Comparison of ENCODE assay signal across 3 cellular contexts in genomic region chr11:30370164-30370563, GRCh38.
"Had no signal": no experiment of that assay in that cellular context is flagged by ENCODE, and none has a peak within 500 bp of the region (broad histone marks: within the 10 kb centered on the region; RNA-seq: fewer than 3 reads in every experiment).

No MANE protein-coding gene starts in this region.

- H3K4me3 ChIP-seq: GM12878 had no signal

- DNase-seq: GDM1, GF-D8 had no signal
